In genomic region chr5:14256026-14256690, GRCh38 we compare ENCODE assay signal across 1 cellular context.
TF ChIP-seq lines count a peak whose summit lies in the region.

No MANE protein-coding gene starts in this region.

TF ChIP-seq in SK-N-SH, 30 proteins besides CTCF, POLR2A, EP300 and RAD21:
- no peak for TF ChIP-seq REST (IDR thresholded peaks at IDR 0.05; ENCODE audit: low read depth, low read length)
- no peak for TF ChIP-seq MEF2A (IDR thresholded peaks at IDR 0.05; ENCODE audit: borderline replicate concordance, low read depth)
- no peak for TF ChIP-seq FOXM1 (IDR thresholded peaks at IDR 0.05; ENCODE audit: low read depth)
- no peak for TF ChIP-seq TEAD4 (IDR thresholded peaks at IDR 0.05; ENCODE audit: borderline replicate concordance, insufficient read depth)
- no peak for TF ChIP-seq PBX3 (IDR thresholded peaks at IDR 0.05)
- TF ChIP-seq GABPA (IDR thresholded peaks at IDR 0.05; ENCODE audit: low read depth), result no peak
- TF ChIP-seq TAF1 (IDR thresholded peaks at IDR 0.05; ENCODE audit: borderline replicate concordance, low read depth, low read length), result no peak
- TF ChIP-seq RXRA (IDR thresholded peaks at IDR 0.05; ENCODE audit: borderline replicate concordance, low read depth), result no peak
- no peak for TF ChIP-seq NFIC (IDR thresholded peaks at IDR 0.05; ENCODE audit: borderline replicate concordance)
- TF ChIP-seq FOSL2 (IDR thresholded peaks at IDR 0.05; ENCODE audit: borderline replicate concordance, low read depth), result no peak
- TF ChIP-seq, protein P1, sequence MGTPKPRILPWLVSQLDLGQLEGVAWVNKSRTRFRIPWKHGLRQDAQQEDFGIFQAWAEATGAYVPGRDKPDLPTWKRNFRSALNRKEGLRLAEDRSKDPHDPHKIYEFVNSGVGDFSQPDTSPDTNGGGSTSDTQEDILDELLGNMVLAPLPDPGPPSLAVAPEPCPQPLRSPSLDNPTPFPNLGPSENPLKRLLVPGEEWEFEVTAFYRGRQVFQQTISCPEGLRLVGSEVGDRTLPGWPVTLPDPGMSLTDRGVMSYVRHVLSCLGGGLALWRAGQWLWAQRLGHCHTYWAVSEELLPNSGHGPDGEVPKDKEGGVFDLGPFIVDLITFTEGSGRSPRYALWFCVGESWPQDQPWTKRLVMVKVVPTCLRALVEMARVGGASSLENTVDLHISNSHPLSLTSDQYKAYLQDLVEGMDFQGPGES (IDR thresholded peaks at IDR 0.05; ENCODE audit: low read depth, low read length), result no peak
- TF ChIP-seq USF1 (IDR thresholded peaks at IDR 0.05; ENCODE audit: borderline replicate concordance, low read depth), result no peak
- no peak for TF ChIP-seq JUND (IDR thresholded peaks at IDR 0.05)
